1 cellular context compared by ENCODE assay signal in genomic region chr6:168007592-168008338, GRCh38.
TF ChIP-seq lines count a peak whose summit lies in the region.

No MANE protein-coding gene starts in this region.

TF ChIP-seq in HEK293, 187 proteins besides CTCF, POLR2A, EP300 and RAD21 (continued from another document and continues in another):
- TF ChIP-seq, protein P1, sequence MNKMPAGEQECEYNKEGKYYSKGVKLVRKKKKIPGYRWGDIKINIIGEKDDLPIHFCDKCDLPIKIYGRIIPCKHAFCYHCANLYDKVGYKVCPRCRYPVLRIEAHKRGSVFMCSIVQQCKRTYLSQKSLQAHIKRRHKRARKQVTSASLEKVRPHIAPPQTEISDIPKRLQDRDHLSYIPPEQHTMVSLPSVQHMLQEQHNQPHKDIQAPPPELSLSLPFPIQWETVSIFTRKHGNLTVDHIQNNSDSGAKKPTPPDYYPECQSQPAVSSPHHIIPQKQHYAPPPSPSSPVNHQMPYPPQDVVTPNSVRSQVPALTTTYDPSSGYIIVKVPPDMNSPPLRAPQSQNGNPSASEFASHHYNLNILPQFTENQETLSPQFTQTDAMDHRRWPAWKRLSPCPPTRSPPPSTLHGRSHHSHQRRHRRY (tag by site-specific recombination; IDR thresholded peaks at IDR 0.05), result no peak
- TF ChIP-seq ZBTB1 (tag by site-specific recombination; IDR thresholded peaks at IDR 0.05), result no peak
- TF ChIP-seq ZNF423 (tag by site-specific recombination; IDR thresholded peaks at IDR 0.05), result no peak
- peak; percentile 63 for TF ChIP-seq ZNF629 (tag by site-specific recombination; IDR thresholded peaks at IDR 0.05)
- TF ChIP-seq ZNF433 (tag by site-specific recombination; IDR thresholded peaks at IDR 0.05; ENCODE audit: low read depth), result no peak
- TF ChIP-seq ZFP3 (tag by site-specific recombination; IDR thresholded peaks at IDR 0.05; ENCODE audit: low read depth), result no peak
- TF ChIP-seq ZNF341 (tag by site-specific recombination; IDR thresholded peaks at IDR 0.05; ENCODE audit: low read depth), result no peak
- TF ChIP-seq ZNF580 (tag by site-specific recombination; IDR thresholded peaks at IDR 0.05), result no peak
- TF ChIP-seq ZNF623 (tag by site-specific recombination; IDR thresholded peaks at IDR 0.05), result no peak
- no peak for TF ChIP-seq HOXC10 (CRISPR knock-in tag; IDR thresholded peaks at IDR 0.05)
- no peak for TF ChIP-seq ZBTB8A (tag by site-specific recombination; IDR thresholded peaks at IDR 0.05)
- peak; percentile 55; the same call in 1 of the 2 replicates for TF ChIP-seq ZBTB17 (tag by site-specific recombination; IDR thresholded peaks at IDR 0.05)
- TF ChIP-seq ZNF837 (tag by site-specific recombination; IDR thresholded peaks at IDR 0.05), result no peak
- TF ChIP-seq YY1 (tag by site-specific recombination; IDR thresholded peaks at IDR 0.05), result no peak
- TF ChIP-seq ZNF548 (tag by site-specific recombination; IDR thresholded peaks at IDR 0.05), result no peak
- TF ChIP-seq, protein P2, sequence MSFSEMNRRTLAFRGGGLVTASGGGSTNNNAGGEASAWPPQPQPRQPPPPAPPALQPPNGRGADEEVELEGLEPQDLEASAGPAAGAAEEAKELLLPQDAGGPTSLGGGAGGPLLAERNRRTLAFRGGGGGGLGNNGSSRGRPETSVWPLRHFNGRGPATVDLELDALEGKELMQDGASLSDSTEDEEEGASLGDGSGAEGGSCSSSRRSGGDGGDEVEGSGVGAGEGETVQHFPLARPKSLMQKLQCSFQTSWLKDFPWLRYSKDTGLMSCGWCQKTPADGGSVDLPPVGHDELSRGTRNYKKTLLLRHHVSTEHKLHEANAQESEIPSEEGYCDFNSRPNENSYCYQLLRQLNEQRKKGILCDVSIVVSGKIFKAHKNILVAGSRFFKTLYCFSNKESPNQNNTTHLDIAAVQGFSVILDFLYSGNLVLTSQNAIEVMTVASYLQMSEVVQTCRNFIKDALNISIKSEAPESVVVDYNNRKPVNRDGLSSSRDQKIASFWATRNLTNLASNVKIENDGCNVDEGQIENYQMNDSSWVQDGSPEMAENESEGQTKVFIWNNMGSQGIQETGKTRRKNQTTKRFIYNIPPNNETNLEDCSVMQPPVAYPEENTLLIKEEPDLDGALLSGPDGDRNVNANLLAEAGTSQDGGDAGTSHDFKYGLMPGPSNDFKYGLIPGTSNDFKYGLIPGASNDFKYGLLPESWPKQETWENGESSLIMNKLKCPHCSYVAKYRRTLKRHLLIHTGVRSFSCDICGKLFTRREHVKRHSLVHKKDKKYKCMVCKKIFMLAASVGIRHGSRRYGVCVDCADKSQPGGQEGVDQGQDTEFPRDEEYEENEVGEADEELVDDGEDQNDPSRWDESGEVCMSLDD (tag by site-specific recombination; IDR thresholded peaks at IDR 0.05), result no peak
- peak; percentile 73 for TF ChIP-seq ZBTB48 (tag by site-specific recombination; IDR thresholded peaks at IDR 0.05)
- no peak for TF ChIP-seq BCL11A (tag by site-specific recombination; IDR thresholded peaks at IDR 0.05; ENCODE audit: low read depth)
- no peak for TF ChIP-seq ZSCAN16 (tag by site-specific recombination; IDR thresholded peaks at IDR 0.05)
- no peak for TF ChIP-seq REPIN1 (tag by site-specific recombination; IDR thresholded peaks at IDR 0.05; ENCODE audit: low read depth)
- TF ChIP-seq, protein P3, sequence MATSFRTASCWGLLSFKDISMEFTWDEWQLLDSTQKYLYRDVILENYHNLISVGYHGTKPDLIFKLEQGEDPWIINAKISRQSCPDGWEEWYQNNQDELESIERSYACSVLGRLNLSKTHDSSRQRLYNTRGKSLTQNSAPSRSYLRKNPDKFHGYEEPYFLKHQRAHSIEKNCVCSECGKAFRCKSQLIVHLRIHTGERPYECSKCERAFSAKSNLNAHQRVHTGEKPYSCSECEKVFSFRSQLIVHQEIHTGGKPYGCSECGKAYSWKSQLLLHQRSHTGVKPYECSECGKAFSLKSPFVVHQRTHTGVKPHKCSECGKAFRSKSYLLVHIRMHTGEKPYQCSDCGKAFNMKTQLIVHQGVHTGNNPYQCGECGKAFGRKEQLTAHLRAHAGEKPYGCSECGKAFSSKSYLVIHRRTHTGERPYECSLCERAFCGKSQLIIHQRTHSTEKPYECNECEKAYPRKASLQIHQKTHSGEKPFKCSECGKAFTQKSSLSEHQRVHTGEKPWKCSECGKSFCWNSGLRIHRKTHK (tag by site-specific recombination; IDR thresholded peaks at IDR 0.05), result no peak
- TF ChIP-seq, protein P4, sequence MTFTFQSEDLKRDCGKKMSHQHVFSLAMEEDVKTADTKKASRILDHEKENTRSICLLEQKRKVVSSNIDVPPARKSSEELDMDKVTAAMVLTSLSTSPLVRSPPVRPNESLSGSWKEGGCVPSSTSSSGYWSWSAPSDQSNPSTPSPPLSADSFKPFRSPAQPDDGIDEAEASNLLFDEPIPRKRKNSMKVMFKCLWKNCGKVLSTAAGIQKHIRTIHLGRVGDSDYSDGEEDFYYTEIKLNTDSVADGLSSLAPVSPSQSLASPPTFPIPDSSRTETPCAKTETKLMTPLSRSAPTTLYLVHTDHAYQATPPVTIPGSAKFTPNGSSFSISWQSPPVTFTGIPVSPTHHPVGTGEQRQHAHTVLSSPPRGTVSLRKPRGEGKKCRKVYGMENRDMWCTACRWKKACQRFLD (tag by site-specific recombination; IDR thresholded peaks at IDR 0.05), result no peak
- TF ChIP-seq ZNF184 (tag by site-specific recombination; IDR thresholded peaks at IDR 0.05), result 0 out of 2 replicates have a peak, but pooled peaks have one; percentile 21
- TF ChIP-seq ZBTB26 (tag by site-specific recombination; optimal IDR thresholded peaks at IDR 0.05), result no peak
- no peak for TF ChIP-seq KLF8 (tag by site-specific recombination; IDR thresholded peaks at IDR 0.05)
- 0 out of 2 replicates have a peak, but pooled peaks have one; percentile 59 for TF ChIP-seq ZNF660 (tag by site-specific recombination; IDR thresholded peaks at IDR 0.05)
- TF ChIP-seq ZNF350 (tag by site-specific recombination; IDR thresholded peaks at IDR 0.05), result peak; percentile 56; the same call in 1 of the 2 replicates
- TF ChIP-seq GLI4 (tag by site-specific recombination; IDR thresholded peaks at IDR 0.05), result no peak
- no peak for TF ChIP-seq ZNF501 (tag by site-specific recombination; IDR thresholded peaks at IDR 0.05)
- no peak for TF ChIP-seq ZNF624 (tag by site-specific recombination; IDR thresholded peaks at IDR 0.05)
- no peak for TF ChIP-seq ZNF571 (tag by site-specific recombination; IDR thresholded peaks at IDR 0.05)
- no peak for TF ChIP-seq ZNF48 (tag by site-specific recombination; IDR thresholded peaks at IDR 0.05)
- no peak for TF ChIP-seq REST (tag by site-specific recombination; IDR thresholded peaks at IDR 0.05)
- TF ChIP-seq, protein P5, sequence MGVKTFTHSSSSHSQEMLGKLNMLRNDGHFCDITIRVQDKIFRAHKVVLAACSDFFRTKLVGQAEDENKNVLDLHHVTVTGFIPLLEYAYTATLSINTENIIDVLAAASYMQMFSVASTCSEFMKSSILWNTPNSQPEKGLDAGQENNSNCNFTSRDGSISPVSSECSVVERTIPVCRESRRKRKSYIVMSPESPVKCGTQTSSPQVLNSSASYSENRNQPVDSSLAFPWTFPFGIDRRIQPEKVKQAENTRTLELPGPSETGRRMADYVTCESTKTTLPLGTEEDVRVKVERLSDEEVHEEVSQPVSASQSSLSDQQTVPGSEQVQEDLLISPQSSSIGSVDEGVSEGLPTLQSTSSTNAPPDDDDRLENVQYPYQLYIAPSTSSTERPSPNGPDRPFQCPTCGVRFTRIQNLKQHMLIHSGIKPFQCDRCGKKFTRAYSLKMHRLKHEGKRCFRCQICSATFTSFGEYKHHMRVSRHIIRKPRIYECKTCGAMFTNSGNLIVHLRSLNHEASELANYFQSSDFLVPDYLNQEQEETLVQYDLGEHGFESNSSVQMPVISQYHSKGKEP (tag by site-specific recombination; IDR thresholded peaks at IDR 0.05), result no peak
- no peak for TF ChIP-seq ZNF37A (tag by site-specific recombination; IDR thresholded peaks at IDR 0.05)
- no peak for TF ChIP-seq PRDM2 (tag by site-specific recombination; IDR thresholded peaks at IDR 0.05; ENCODE audit: borderline replicate concordance)
- TF ChIP-seq ZFP37 (tag by site-specific recombination; IDR thresholded peaks at IDR 0.05), result no peak; the same call in 1 of the 2 replicates
- no peak for TF ChIP-seq ZBTB21 (tag by site-specific recombination; IDR thresholded peaks at IDR 0.05)
- TF ChIP-seq MEIS1 (CRISPR knock-in tag; IDR thresholded peaks at IDR 0.05; ENCODE audit: borderline replicate concordance), result no peak
